ENCODE assay signal across 16 cellular contexts in the genomic region with DNA sequence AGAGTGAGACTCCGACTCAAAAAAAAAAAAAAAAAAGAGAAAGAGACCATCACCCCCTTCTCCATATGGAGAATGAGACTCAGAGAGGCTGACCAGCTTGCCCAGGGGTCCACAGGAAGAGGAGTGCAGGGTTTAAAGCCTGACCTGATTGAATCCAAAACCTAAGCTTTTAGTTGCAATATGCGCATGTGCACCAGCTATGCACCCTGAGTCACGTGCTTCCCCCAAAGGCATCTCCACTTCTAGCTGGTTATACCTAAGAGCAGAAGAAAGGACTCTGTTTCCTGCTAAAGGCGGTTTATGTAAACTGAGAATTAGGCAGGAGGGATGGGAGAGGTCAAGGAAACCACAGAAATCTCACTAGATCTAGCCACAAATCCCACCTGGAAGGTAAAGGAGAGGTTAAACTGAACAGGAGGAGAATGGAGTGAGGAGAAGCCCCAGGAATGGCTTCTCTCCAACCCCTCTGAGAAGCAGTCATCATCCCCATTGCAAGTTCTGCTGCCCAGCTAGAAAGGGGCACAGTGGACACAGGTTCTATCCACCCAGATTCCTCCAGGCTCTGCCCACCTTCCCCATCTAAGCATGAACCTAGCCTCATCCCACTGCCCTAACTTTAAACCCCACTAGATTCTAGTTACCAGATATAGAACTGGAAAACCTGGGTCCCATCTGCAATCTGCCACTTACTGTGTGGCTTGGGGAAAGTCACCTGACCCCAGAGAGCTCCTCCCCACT.
"Had no signal": no experiment of that assay in that cellular context is flagged by ENCODE, and none has a peak within 500 bp of the region (broad histone marks: within the 10 kb centered on the region; RNA-seq: fewer than 3 reads in every experiment).

No MANE protein-coding gene starts in this region.

- H2AFZ ChIP-seq: hepatocyte had no signal

- H3K4me3 Mint-ChIP-seq: dendritic cell treated with granulocyte-macrophage colony-stimulating factor and Interleukin-4, amounts not matched to agents 40 ng/mL and 50 ng/mL, for 4 days; naive thymus-derived CD4-positive, alpha-beta T cell; nephron progenitor cell; stimulated activated naive B cell treated with anti-CD40 and anti-IgM and Interleukin-4, amounts not matched to agents 10 μg/mL and 1 μg/mL and 100 μg/mL, for 72 hours; stimulated activated naive CD8-positive, alpha-beta T cell treated with anti-CD3 and anti-CD28 coated beads, Interleukin-15, amount 100 ng/mL, for 72 hours had no signal

- H3K79me2 ChIP-seq: hepatocyte had no signal

- H3K27me3 Mint-ChIP-seq: dendritic cell treated with granulocyte-macrophage colony-stimulating factor and Interleukin-4, amounts not matched to agents 40 ng/mL and 50 ng/mL, for 4 days; stimulated activated naive B cell treated with anti-CD40 and anti-IgM and Interleukin-4, amounts not matched to agents 10 μg/mL and 1 μg/mL and 100 μg/mL, for 72 hours; stimulated activated naive CD8-positive, alpha-beta T cell treated with anti-CD3 and anti-CD28 coated beads, Interleukin-15, amount 100 ng/mL, for 72 hours had no signal

- H3K4me1 ChIP-seq: sigmoid colon, testis, tibial nerve, upper lobe of right lung had no signal

- H3K27ac ChIP-seq: foreskin keratinocyte, hepatocyte, sigmoid colon, skin epidermis, testis, tibial nerve, upper lobe of right lung had no signal

- H3K27ac Mint-ChIP-seq: dendritic cell treated with granulocyte-macrophage colony-stimulating factor and Interleukin-4, amounts not matched to agents 40 ng/mL and 50 ng/mL, for 4 days; naive thymus-derived CD4-positive, alpha-beta T cell; nephron progenitor cell; stimulated activated naive B cell treated with anti-CD40 and anti-IgM and Interleukin-4, amounts not matched to agents 10 μg/mL and 1 μg/mL and 100 μg/mL, for 72 hours; stimulated activated naive CD8-positive, alpha-beta T cell treated with anti-CD3 and anti-CD28 coated beads, Interleukin-15, amount 100 ng/mL, for 72 hours had no signal

- H3K4me3 ChIP-seq: hepatocyte, sigmoid colon, skin epidermis, testis, tibial nerve, upper lobe of right lung had no signal

- H3K4me1 Mint-ChIP-seq: naive thymus-derived CD4-positive, alpha-beta T cell; nephron progenitor cell; stimulated activated naive B cell treated with anti-CD40 and anti-IgM and Interleukin-4, amounts not matched to agents 10 μg/mL and 1 μg/mL and 100 μg/mL, for 72 hours; stimulated activated naive CD8-positive, alpha-beta T cell treated with anti-CD3 and anti-CD28 coated beads, Interleukin-15, amount 100 ng/mL, for 72 hours had no signal

- DNase-seq: foreskin keratinocyte; head of caudate nucleus; kidney glomerular epithelial cell; naive thymus-derived CD4-positive, alpha-beta T cell; nephron progenitor cell; sigmoid colon; stimulated activated CD4-positive, alpha-beta T cell treated with anti-CD3 and anti-CD28 coated beads, Interleukin-2, amount 100 ng/mL, for 24 hours; stimulated activated CD4-positive, alpha-beta T cell treated with anti-CD3 and anti-CD28 coated beads, Interleukin-4, amount 100 ng/mL, for 4 hours; stimulated activated naive B cell treated with anti-CD40 and anti-IgM and Interleukin-4, amounts not matched to agents 10 μg/mL and 1 μg/mL and 100 μg/mL, for 72 hours; stimulated activated naive CD8-positive, alpha-beta T cell treated with anti-CD3 and anti-CD28 coated beads, Interleukin-15, amount 100 ng/mL, for 72 hours; testis; upper lobe of right lung had no signal

- H3K36me3 ChIP-seq: sigmoid colon, tibial nerve, upper lobe of right lung had no signal

- H3K36me3 Mint-ChIP-seq: naive thymus-derived CD4-positive, alpha-beta T cell had no signal

- H3K27me3 ChIP-seq: foreskin keratinocyte, hepatocyte, sigmoid colon, testis, tibial nerve, upper lobe of right lung had no signal

- H3K9me3 ChIP-seq: testis, upper lobe of right lung had no signal

- H3K4me2 ChIP-seq: hepatocyte had no signal
